In genomic region chr17:47638903-47639302, GRCh38 we compare ENCODE assay signal across 6 cellular contexts.
"Had no signal": no experiment of that assay in that cellular context is flagged by ENCODE, and none has a peak within 500 bp of the region (broad histone marks: within the 10 kb centered on the region; RNA-seq: fewer than 3 reads in every experiment).

No MANE protein-coding gene starts in this region.

- H3K36me3 ChIP-seq: HAP-1 had no signal

- DNase-seq: GOT3, H7, IMR-90, KBM-7 had no signal

- H3K4me3 ChIP-seq: HAP-1 had no signal

- H3K9me3 ChIP-seq: HAP-1 had no signal

- ATAC-seq: HCT116 had no signal
